ENCODE assay signal across 9 cellular contexts in genomic region chr2:95314964-95315611, GRCh38. TPM values are rescaled to one million over a fixed set of nuclear protein-coding genes. Genes with fewer than 3 reads are reported as not detected.
DNase-seq lines count a peak whose midpoint lies in the region; ATAC-seq, FAIRE-seq and TF ChIP-seq lines count a peak whose summit lies in the region.
"Had no signal": no experiment of that assay in that cellular context is flagged by ENCODE, and none has a peak within 500 bp of the region (broad histone marks: within the 10 kb centered on the region; RNA-seq: fewer than 3 reads in every experiment).

No MANE protein-coding gene starts in this region.

- H3K27ac ChIP-seq in A673 (ENCODE audit: low read depth, low read length, poor library complexity, severe bottlenecking): no peak overlapping the region
- H3K27ac ChIP-seq in gastrocnemius medialis: no peak overlapping the region
- no peak overlapping the region for H3K27ac ChIP-seq in CD4-positive, alpha-beta T cell (ENCODE audit: low read depth, low read length)

- TF ChIP-seq POLR2A in gastrocnemius medialis (IDR thresholded peaks at IDR 0.05): no peak

- TF ChIP-seq CTCF in A673 (conservative IDR thresholded peaks at IDR 0.05; ENCODE audit: low read depth, low read length): peak; percentile 40; the same call in 1 of the 2 replicates
- peak in 4 of 5 experiments; percentile 27 to 39 (median 32) for TF ChIP-seq CTCF in gastrocnemius medialis (IDR thresholded peaks at IDR 0.05 in 4 of 5, conservative IDR thresholded peaks at IDR 0.05 in 1 of 5)
- TF ChIP-seq CTCF in CD4-positive, alpha-beta T cell (IDR thresholded peaks at IDR 0.05): no peak

- no peak for FAIRE-seq in GM19239 (lab: Jason Lieb, UNC)

- H3K4me1 Mint-ChIP-seq in CD4-positive, alpha-beta T cell (ENCODE audit: low read depth): no peaks in the 10 kb centered on the region
- H3K4me1 Mint-ChIP-seq: activated naive CD8-positive, alpha-beta T cell treated with anti-CD3 and anti-CD28 coated beads, Interleukin-2, amount 10 ng/mL, durations not matched to agents 7 days and 5 days had no signal

- no TSS peak for BruUV-seq in A673 (replicated peaks; lab: Mats Ljungman, UMichigan)

- peaks cover 6% of the 10 kb centered on the region for H3K4me1 ChIP-seq in A673 (ENCODE audit: insufficient read depth, low read length, poor library complexity, severe bottlenecking)
- no peaks in the 10 kb centered on the region for H3K4me1 ChIP-seq in gastrocnemius medialis

- no peaks in the 10 kb centered on the region for H3K9me3 Mint-ChIP-seq in CD4-positive, alpha-beta T cell
- H3K9me3 Mint-ChIP-seq: activated naive CD8-positive, alpha-beta T cell treated with anti-CD3 and anti-CD28 coated beads, Interleukin-2, amount 10 ng/mL, durations not matched to agents 7 days and 5 days had no signal

- no peaks in the 10 kb centered on the region for H3K9me3 ChIP-seq in A673 (ENCODE audit: low read depth, low read length, poor library complexity, severe bottlenecking)
- no peaks in the 10 kb centered on the region for H3K9me3 ChIP-seq in gastrocnemius medialis
- no peaks in the 10 kb centered on the region for H3K9me3 ChIP-seq in CD4-positive, alpha-beta T cell (ENCODE audit: control insufficient read depth, low read length)

- no peak overlapping the region for H3K4me3 Mint-ChIP-seq in CD4-positive, alpha-beta T cell
- H3K4me3 Mint-ChIP-seq: activated naive CD8-positive, alpha-beta T cell treated with anti-CD3 and anti-CD28 coated beads, Interleukin-2, amount 10 ng/mL, durations not matched to agents 7 days and 5 days had no signal

- no peak for DNase-seq in A673 (ENCODE audit: low spot score)
- DNase-seq in GM19239 (ENCODE audit: insufficient read length, low spot score): peak; percentile 35
- peak; percentile 84 for DNase-seq in glomerular visceral epithelial cell (ENCODE audit: extremely low spot score)
- DNase-seq in gastrocnemius medialis: no peak
- no peak for DNase-seq in CD4-positive, alpha-beta T cell
- DNase-seq in activated effector memory CD4-positive, alpha-beta T cell treated with Interleukin-2 at 50 U/mL for 16 hours: no peak
- DNase-seq in activated CD4-positive, CD25-positive, alpha-beta regulatory T cell treated with anti-CD3 and anti-CD28 coated beads, Interleukin-2, amount 50 U/mL, for 72 hours: no peak
- DNase-seq: activated naive CD8-positive, alpha-beta T cell treated with anti-CD3 and anti-CD28 coated beads, Interleukin-2, amount 10 ng/mL, durations not matched to agents 7 days and 5 days had no signal

- no peaks in the 10 kb centered on the region for H3K36me3 Mint-ChIP-seq in CD4-positive, alpha-beta T cell (ENCODE audit: low read depth)
- H3K36me3 Mint-ChIP-seq: activated naive CD8-positive, alpha-beta T cell treated with anti-CD3 and anti-CD28 coated beads, Interleukin-2, amount 10 ng/mL, durations not matched to agents 7 days and 5 days had no signal

- H3K27me3 ChIP-seq in A673 (replicated peaks; ENCODE audit: insufficient read depth, low read depth, low read length, poor library complexity): no peaks in the 10 kb centered on the region
- H3K27me3 ChIP-seq in gastrocnemius medialis: peaks cover 0 to 5% (median 0%) of the 10 kb centered on the region in 3 donors
- no peaks in the 10 kb centered on the region for H3K27me3 ChIP-seq in CD4-positive, alpha-beta T cell (ENCODE audit: control insufficient read depth, insufficient read depth, low read length)

- CTCF ChIA-PET in A673 (lab: Charles Lee): no interaction called here
- CTCF ChIA-PET in CD4-positive, alpha-beta T cell (lab: Charles Lee): no interaction called here

- POLR2A ChIA-PET in A673 (lab: Charles Lee; ENCODE audit: low non-redundant PET): no interaction called here
- POLR2A ChIA-PET in CD4-positive, alpha-beta T cell (lab: Charles Lee): no interaction called here

- H3K27ac Mint-ChIP-seq in CD4-positive, alpha-beta T cell: no peak overlapping the region
- H3K27ac Mint-ChIP-seq: activated naive CD8-positive, alpha-beta T cell treated with anti-CD3 and anti-CD28 coated beads, Interleukin-2, amount 10 ng/mL, durations not matched to agents 7 days and 5 days had no signal

- peak; percentile 82 for ATAC-seq in SK-N-SH treated with all-trans-retinoic acid at 6 μM for 48 hours
- peak in 1 of 2 donors; percentile 33 for ATAC-seq in gastrocnemius medialis
- no peak for ATAC-seq in CD4-positive, alpha-beta T cell (ENCODE audit: poor library complexity)

- intact Hi-C loops in A673 (cut with micrococcal nuclease; ENCODE audit: unreplicated experiment) (no loop called here), gastrocnemius medialis (cut with DNase I; ENCODE audit: low total_unique reads) (loop anchor here (2.0 kb wide), 2 partner anchors 82 to 122 kb away; no protein-coding TSS in a partner anchor)
- intact Hi-C loops in CD4-positive, alpha-beta T cell (cut with DNase I, micrococcal nuclease): no loop called here

- H3K4me3 ChIP-seq in A673 (ENCODE audit: low read depth, low read length, poor library complexity, severe bottlenecking) (no peak overlapping the region), gastrocnemius medialis (no peak overlapping the region)

- no peaks in the 10 kb centered on the region for H3K36me3 ChIP-seq in A673 (ENCODE audit: insufficient read depth, low read length, poor library complexity, severe bottlenecking)
- no peaks in the 10 kb centered on the region for H3K36me3 ChIP-seq in gastrocnemius medialis

- H3K27me3 Mint-ChIP-seq in CD4-positive, alpha-beta T cell: peaks cover 4% of the 10 kb centered on the region
- H3K27me3 Mint-ChIP-seq: activated naive CD8-positive, alpha-beta T cell treated with anti-CD3 and anti-CD28 coated beads, Interleukin-2, amount 10 ng/mL, durations not matched to agents 7 days and 5 days had no signal

- in situ Hi-C loops in gastrocnemius medialis (cut with MboI; ENCODE audit: low sequenced_read_pairs in 4 of 4): no loop called here

TF ChIP-seq in SK-N-SH treated with all-trans-retinoic acid at 6 μM for 48 hours, 23 proteins besides CTCF, POLR2A, EP300 and RAD21:
- no peak for TF ChIP-seq ZNF565 (CRISPR knock-in tag; conservative IDR thresholded peaks at IDR 0.05; ENCODE audit: low read depth)
- no peak for TF ChIP-seq TCF4 (CRISPR knock-in tag; IDR thresholded peaks at IDR 0.05; ENCODE audit: borderline replicate concordance)
- TF ChIP-seq CSRNP3 (CRISPR knock-in tag; IDR thresholded peaks at IDR 0.05): no peak
- TF ChIP-seq GLIS3 (CRISPR knock-in tag; IDR thresholded peaks at IDR 0.05): no peak
- TF ChIP-seq ESRRG (CRISPR knock-in tag; IDR thresholded peaks at IDR 0.05): no peak

RNA-seq across cellular contexts. Expression of gene KCNIP3, which starts 17.9 kb away (rescaled TPM):
- 0.24 and 0.45 TPM in 2 replicates for total RNA-seq in A673 (2021)
- total RNA-seq in gastrocnemius medialis: 1 to 10 TPM in 2 of 4 donors, under 1 TPM in 2; 0.55 to 2.9 (median 1.0) TPM
- under 1 TPM in 1 of 2 experiments, not detected in 1; 0.52 TPM for total RNA-seq in CD4-positive, alpha-beta T cell
- total RNA-seq: activated naive CD8-positive, alpha-beta T cell treated with anti-CD3 and anti-CD28 coated beads, Interleukin-2, amount 10 ng/mL, durations not matched to agents 7 days and 5 days had no signal

RNA-seq across cellular contexts. Expression of gene PROM2, which starts 40.8 kb away (rescaled TPM):
- 1.4 and 1.6 TPM in 2 replicates for total RNA-seq in A673 (2021)
- under 1 TPM in 2 of 4 donors, not detected in 2; 0.33 to 0.46 TPM for total RNA-seq in gastrocnemius medialis
- under 1 TPM; 0.60 to 0.73 TPM for total RNA-seq in CD4-positive, alpha-beta T cell

Comparison
In these comparisons a context has a peak if more than half of its experiments do, and no peak if none do; other contexts are left out.
1. DNase-seq: peak in GM19239 (single experiment) and glomerular visceral epithelial cell (single experiment); none in A673 (single experiment), gastrocnemius medialis (0 of 2), CD4-positive, alpha-beta T cell (0 of 10), activated effector memory CD4-positive, alpha-beta T cell treated with Interleukin-2 at 50 U/mL for 16 hours (single experiment) and activated CD4-positive, CD25-positive, alpha-beta regulatory T cell treated with anti-CD3 and anti-CD28 coated beads, Interleukin-2, amount 50 U/mL, for 72 hours (single experiment).